25 cellular contexts compared by ENCODE assay signal in the genomic region with DNA sequence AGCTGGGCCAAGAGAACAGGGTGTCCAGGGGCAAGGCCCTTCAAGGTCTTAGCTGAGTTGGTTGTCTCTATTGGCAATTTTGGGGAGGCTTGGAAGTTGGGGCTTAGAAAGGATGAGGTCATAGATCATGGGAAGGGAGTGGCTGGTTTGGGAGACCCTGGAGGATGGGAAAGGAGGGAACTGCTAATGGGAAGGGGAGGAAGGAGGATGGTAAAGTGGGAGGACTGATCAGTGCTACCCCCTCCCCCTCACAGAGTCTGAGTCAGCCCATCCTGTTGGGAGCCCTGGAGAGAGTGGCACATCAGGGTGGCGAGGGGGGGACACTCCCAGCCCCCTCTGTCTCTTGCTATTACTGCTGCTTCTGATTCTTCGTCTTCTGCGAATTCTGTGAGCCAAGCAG. TPM values are rescaled to one million over a fixed set of nuclear protein-coding genes. Genes with fewer than 3 reads are reported as not detected.
"Had no signal": no experiment of that assay in that cellular context is flagged by ENCODE, and none has a peak within 500 bp of the region (broad histone marks: within the 10 kb centered on the region; RNA-seq: fewer than 3 reads in every experiment).

No MANE protein-coding gene starts in this region.

- H3K4me3 ChIP-seq: colonic mucosa, heart left ventricle, left lung, smooth muscle cell, stomach had no signal

- H3K36me3 ChIP-seq: colonic mucosa had no signal

- H3K36me3 Mint-ChIP-seq: activated naive CD8-positive, alpha-beta T cell had no signal

- H3K27me3 Mint-ChIP-seq: activated B cell treated with CpG ODN at 0.5 μM for 24 hours; activated CD4-positive, alpha-beta memory T cell treated with anti-CD3 and anti-CD28 coated beads for 36 hours; activated naive CD8-positive, alpha-beta T cell had no signal

- DNase-seq: activated B cell treated with CpG ODN at 0.5 μM for 24 hours; activated CD4-positive, alpha-beta memory T cell treated with anti-CD3 and anti-CD28 coated beads for 36 hours; activated CD4-positive, alpha-beta T cell treated with anti-CD3 and anti-CD28 coated beads for 4 hours; activated T-cell treated with anti-CD3 and anti-CD28 coated beads for 4 hours; amniotic stem cell; central memory CD4-positive, alpha-beta T cell; colonic mucosa; endodermal cell; erythroblast; heart left ventricle; left lung; mammary epithelial cell; stimulated activated CD4-positive, alpha-beta T cell treated with anti-CD3 and anti-CD28 coated beads, Interleukin-4, amount 100 ng/mL, for 24 hours; stomach; trophoblast cell had no signal

- H3K9me3 ChIP-seq: colonic mucosa, heart left ventricle, left lung, stomach had no signal

- H3K4me3 Mint-ChIP-seq: activated B cell treated with CpG ODN at 0.5 μM for 24 hours; activated CD4-positive, alpha-beta memory T cell treated with anti-CD3 and anti-CD28 coated beads for 36 hours; activated naive CD8-positive, alpha-beta T cell; endodermal cell; stimulated activated effector memory CD8-positive, alpha-beta T cell treated with anti-CD3 and anti-CD28 coated beads, Interleukin-12 subunit alpha, Interleukin-12 subunit beta, amount 100 ng/mL, for 72 hours had no signal

- H3K4me2 ChIP-seq: smooth muscle cell had no signal

- H3K9me3 Mint-ChIP-seq: activated B cell treated with CpG ODN at 0.5 μM for 24 hours; activated CD4-positive, alpha-beta memory T cell treated with anti-CD3 and anti-CD28 coated beads for 36 hours; endodermal cell; stimulated activated effector memory CD8-positive, alpha-beta T cell treated with anti-CD3 and anti-CD28 coated beads, Interleukin-12 subunit alpha, Interleukin-12 subunit beta, amount 100 ng/mL, for 72 hours had no signal

- H3K4me1 ChIP-seq: colonic mucosa, parathyroid adenoma had no signal

- H3K27ac Mint-ChIP-seq: activated B cell treated with CpG ODN at 0.5 μM for 24 hours; activated CD4-positive, alpha-beta memory T cell treated with anti-CD3 and anti-CD28 coated beads for 36 hours; activated naive CD8-positive, alpha-beta T cell; endodermal cell; stimulated activated effector memory CD8-positive, alpha-beta T cell treated with anti-CD3 and anti-CD28 coated beads, Interleukin-12 subunit alpha, Interleukin-12 subunit beta, amount 100 ng/mL, for 72 hours had no signal

- H3K9ac ChIP-seq: parathyroid adenoma had no signal

- H3K27me3 ChIP-seq: colonic mucosa, heart left ventricle, left lung, stomach had no signal

- H3K27ac ChIP-seq: colonic mucosa, heart left ventricle, left lung, parathyroid adenoma, stomach had no signal

- ATAC-seq: heart left ventricle; left lung; sciatic nerve; stimulated activated effector memory CD8-positive, alpha-beta T cell treated with anti-CD3 and anti-CD28 coated beads, Interleukin-12 subunit alpha, Interleukin-12 subunit beta, amount 100 ng/mL, for 72 hours had no signal

RNA-seq across cellular contexts. Expression of a gene that starts 10.0 kb away (rescaled TPM):
- total RNA-seq: stomach had no signal

RNA-seq across cellular contexts. Expression of a gene that starts 35.0 kb away (rescaled TPM):
- total RNA-seq: activated B cell treated with CpG ODN at 0.5 μM for 24 hours; colonic mucosa; endodermal cell; frontal cortex; heart left ventricle; kidney epithelial cell; left lung; mammary epithelial cell; myocyte; smooth muscle cell; T-helper 2 cell treated with Interferon-gamma antibody and Interleukin-4, amounts not matched to agents 100 ng/mL and 5 ng/mL, for 36 hours had no signal

RNA-seq across cellular contexts. Expression of a gene that starts 35.0 kb away (rescaled TPM):
- total RNA-seq: kidney epithelial cell, myocyte, smooth muscle cell, temporal lobe had no signal
